1 cellular context compared by ENCODE assay signal in the genomic region with DNA sequence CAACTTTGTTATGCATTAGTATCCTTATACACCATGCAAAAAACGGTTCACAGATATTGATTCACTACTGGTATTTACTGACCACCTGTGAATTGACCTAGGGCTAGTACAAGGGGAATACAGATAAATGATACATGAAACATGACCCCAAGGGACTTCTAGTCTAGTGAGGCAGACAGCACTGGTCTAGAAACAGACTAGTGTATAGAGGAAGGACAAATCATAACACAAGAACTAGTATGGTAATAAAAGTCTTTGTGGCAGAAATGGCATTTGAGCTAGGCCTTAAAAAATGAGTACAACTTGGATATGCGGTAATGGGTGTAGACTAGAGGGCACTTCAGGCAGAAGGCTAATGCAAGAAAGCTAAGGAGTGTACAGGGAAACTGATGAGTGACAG.
TF ChIP-seq lines count a peak whose summit lies in the region.

No MANE protein-coding gene starts in this region.

TF ChIP-seq in HepG2, 621 proteins besides CTCF, POLR2A, EP300 and RAD21 (continued from another document):
- TF ChIP-seq, protein P1, sequence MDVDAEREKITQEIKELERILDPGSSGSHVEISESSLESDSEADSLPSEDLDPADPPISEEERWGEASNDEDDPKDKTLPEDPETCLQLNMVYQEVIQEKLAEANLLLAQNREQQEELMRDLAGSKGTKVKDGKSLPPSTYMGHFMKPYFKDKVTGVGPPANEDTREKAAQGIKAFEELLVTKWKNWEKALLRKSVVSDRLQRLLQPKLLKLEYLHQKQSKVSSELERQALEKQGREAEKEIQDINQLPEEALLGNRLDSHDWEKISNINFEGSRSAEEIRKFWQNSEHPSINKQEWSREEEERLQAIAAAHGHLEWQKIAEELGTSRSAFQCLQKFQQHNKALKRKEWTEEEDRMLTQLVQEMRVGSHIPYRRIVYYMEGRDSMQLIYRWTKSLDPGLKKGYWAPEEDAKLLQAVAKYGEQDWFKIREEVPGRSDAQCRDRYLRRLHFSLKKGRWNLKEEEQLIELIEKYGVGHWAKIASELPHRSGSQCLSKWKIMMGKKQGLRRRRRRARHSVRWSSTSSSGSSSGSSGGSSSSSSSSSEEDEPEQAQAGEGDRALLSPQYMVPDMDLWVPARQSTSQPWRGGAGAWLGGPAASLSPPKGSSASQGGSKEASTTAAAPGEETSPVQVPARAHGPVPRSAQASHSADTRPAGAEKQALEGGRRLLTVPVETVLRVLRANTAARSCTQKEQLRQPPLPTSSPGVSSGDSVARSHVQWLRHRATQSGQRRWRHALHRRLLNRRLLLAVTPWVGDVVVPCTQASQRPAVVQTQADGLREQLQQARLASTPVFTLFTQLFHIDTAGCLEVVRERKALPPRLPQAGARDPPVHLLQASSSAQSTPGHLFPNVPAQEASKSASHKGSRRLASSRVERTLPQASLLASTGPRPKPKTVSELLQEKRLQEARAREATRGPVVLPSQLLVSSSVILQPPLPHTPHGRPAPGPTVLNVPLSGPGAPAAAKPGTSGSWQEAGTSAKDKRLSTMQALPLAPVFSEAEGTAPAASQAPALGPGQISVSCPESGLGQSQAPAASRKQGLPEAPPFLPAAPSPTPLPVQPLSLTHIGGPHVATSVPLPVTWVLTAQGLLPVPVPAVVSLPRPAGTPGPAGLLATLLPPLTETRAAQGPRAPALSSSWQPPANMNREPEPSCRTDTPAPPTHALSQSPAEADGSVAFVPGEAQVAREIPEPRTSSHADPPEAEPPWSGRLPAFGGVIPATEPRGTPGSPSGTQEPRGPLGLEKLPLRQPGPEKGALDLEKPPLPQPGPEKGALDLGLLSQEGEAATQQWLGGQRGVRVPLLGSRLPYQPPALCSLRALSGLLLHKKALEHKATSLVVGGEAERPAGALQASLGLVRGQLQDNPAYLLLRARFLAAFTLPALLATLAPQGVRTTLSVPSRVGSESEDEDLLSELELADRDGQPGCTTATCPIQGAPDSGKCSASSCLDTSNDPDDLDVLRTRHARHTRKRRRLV (CRISPR knock-in tag; IDR thresholded peaks at IDR 0.05): no peak
- TF ChIP-seq, protein P2, sequence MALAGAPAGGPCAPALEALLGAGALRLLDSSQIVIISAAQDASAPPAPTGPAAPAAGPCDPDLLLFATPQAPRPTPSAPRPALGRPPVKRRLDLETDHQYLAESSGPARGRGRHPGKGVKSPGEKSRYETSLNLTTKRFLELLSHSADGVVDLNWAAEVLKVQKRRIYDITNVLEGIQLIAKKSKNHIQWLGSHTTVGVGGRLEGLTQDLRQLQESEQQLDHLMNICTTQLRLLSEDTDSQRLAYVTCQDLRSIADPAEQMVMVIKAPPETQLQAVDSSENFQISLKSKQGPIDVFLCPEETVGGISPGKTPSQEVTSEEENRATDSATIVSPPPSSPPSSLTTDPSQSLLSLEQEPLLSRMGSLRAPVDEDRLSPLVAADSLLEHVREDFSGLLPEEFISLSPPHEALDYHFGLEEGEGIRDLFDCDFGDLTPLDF (CRISPR knock-in tag; IDR thresholded peaks at IDR 0.05): no peak
- TF ChIP-seq TFE3 (CRISPR knock-in tag; IDR thresholded peaks at IDR 0.05) (no peak), ZNF564 (CRISPR knock-in tag; IDR thresholded peaks at IDR 0.05) (no peak), ZNF766 (CRISPR knock-in tag; IDR thresholded peaks at IDR 0.05; ENCODE audit: borderline replicate concordance) (no peak), ZNF10 (CRISPR knock-in tag; IDR thresholded peaks at IDR 0.05; ENCODE audit: borderline replicate concordance, low read depth) (no peak), LBX2 (CRISPR knock-in tag; IDR thresholded peaks at IDR 0.05; ENCODE audit: borderline replicate concordance) (no peak), NR1H2 (CRISPR knock-in tag; IDR thresholded peaks at IDR 0.05; ENCODE audit: borderline replicate concordance, low read depth) (no peak)
- TF ChIP-seq, protein P3, sequence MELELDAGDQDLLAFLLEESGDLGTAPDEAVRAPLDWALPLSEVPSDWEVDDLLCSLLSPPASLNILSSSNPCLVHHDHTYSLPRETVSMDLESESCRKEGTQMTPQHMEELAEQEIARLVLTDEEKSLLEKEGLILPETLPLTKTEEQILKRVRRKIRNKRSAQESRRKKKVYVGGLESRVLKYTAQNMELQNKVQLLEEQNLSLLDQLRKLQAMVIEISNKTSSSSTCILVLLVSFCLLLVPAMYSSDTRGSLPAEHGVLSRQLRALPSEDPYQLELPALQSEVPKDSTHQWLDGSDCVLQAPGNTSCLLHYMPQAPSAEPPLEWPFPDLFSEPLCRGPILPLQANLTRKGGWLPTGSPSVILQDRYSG (CRISPR knock-in tag; IDR thresholded peaks at IDR 0.05): no peak
